In genomic region chr11:68090706-68091105, GRCh38 we compare ENCODE assay signal across 12 cellular contexts. TPM values are rescaled to one million over a fixed set of nuclear protein-coding genes. Genes with fewer than 3 reads are reported as not detected.
DNase-seq lines count a peak whose midpoint lies in the region; ATAC-seq and TF ChIP-seq lines count a peak whose summit lies in the region.
"Had no signal": no experiment of that assay in that cellular context is flagged by ENCODE, and none has a peak within 500 bp of the region (broad histone marks: within the 10 kb centered on the region; RNA-seq: fewer than 3 reads in every experiment).

No MANE protein-coding gene starts in this region.

- no peak overlapping the region for H3K4me3 Mint-ChIP-seq in T-helper 17 cell
- H3K4me3 Mint-ChIP-seq: HFFc6; T-helper 1 cell treated with Interleukin-12 subunit alpha and Interleukin-12 subunit beta and Interleukin-4 antibody, amounts not matched to agents 30 μg/mL and 1 μg/mL, for 36 hours had no signal

- no peaks in the 10 kb centered on the region for H3K36me3 Mint-ChIP-seq in T-helper 17 cell (ENCODE audit: low read depth)

- intact Hi-C loops in left ventricle myocardium superior (cut with micrococcal nuclease) (no loop called here), sciatic nerve (cut with DNase I) (no loop called here)

- no peaks in the 10 kb centered on the region for H3K9me3 ChIP-seq in T-helper 17 cell (ENCODE audit: control insufficient read depth, low read length, poor library complexity, severe bottlenecking)

- DNase-seq in GM20000 (ENCODE audit: low spot score): peak; percentile 41
- no peak for DNase-seq in T-helper 17 cell
- DNase-seq in left ventricle myocardium superior: no peak
- DNase-seq in putamen (ENCODE audit: low spot score): peak; percentile 80
- DNase-seq in EL: no peak
- DNase-seq in sciatic nerve (ENCODE audit: low spot score): no peak
- DNase-seq in ecto neural progenitor cell (ENCODE audit: low spot score): no peak
- DNase-seq: amniotic stem cell, HFFc6, NCI-H1092 had no signal

- ATAC-seq in T-helper 17 cell (peak; percentile 48), left ventricle myocardium superior (peak; percentile 81), HG02884 (IDR thresholded peaks at IDR 0.05; ENCODE audit: unreplicated experiment) (no peak), sciatic nerve (no peak)

- H3K27ac Mint-ChIP-seq in T-helper 17 cell: no peak overlapping the region
- H3K27ac Mint-ChIP-seq: HFFc6; T-helper 1 cell treated with Interleukin-12 subunit alpha and Interleukin-12 subunit beta and Interleukin-4 antibody, amounts not matched to agents 30 μg/mL and 1 μg/mL, for 36 hours had no signal

- no peaks in the 10 kb centered on the region for H3K4me1 Mint-ChIP-seq in T-helper 17 cell

- no peaks in the 10 kb centered on the region for H3K27me3 Mint-ChIP-seq in T-helper 17 cell

- no peak for TF ChIP-seq CTCF in GM20000 (IDR thresholded peaks at IDR 0.05; ENCODE audit: extremely low read depth, missing control alignments)

RNA-seq across cellular contexts. Expression of gene CHKA, which starts 30.5 kb away (rescaled TPM):
- 1 to 10 TPM; 7.4 to 9.8 TPM for total RNA-seq in T-helper 17 cell
- total RNA-seq in left ventricle myocardium superior: 10.6 TPM
- total RNA-seq in sciatic nerve: 38.0 TPM

RNA-seq across cellular contexts. Expression of gene TCIRG1, which starts 51.9 kb away (rescaled TPM):
- 100 to 1,000 TPM; 187 to 207 TPM for total RNA-seq in T-helper 17 cell
- total RNA-seq in left ventricle myocardium superior: 25.8 TPM
- total RNA-seq in sciatic nerve: 128 TPM

Comparison
In these comparisons a context has a peak if more than half of its experiments do, and no peak if none do; other contexts are left out.
1. DNase-seq: peak in GM20000 (single experiment) and putamen (single experiment); none in T-helper 17 cell (0 of 3), left ventricle myocardium superior (single experiment), EL (single experiment), sciatic nerve (single experiment) and ecto neural progenitor cell (single experiment).
2. ATAC-seq: peak in T-helper 17 cell (single experiment) and left ventricle myocardium superior (single experiment); none in HG02884 (single experiment) and sciatic nerve (single experiment).